ENCODE assay signal across 8 cellular contexts in genomic region chr16:85253127-85253941, GRCh38.
DNase-seq lines count a peak whose midpoint lies in the region; ATAC-seq, FAIRE-seq and TF ChIP-seq lines count a peak whose summit lies in the region.

No MANE protein-coding gene starts in this region.

- CTCF ChIA-PET in RWPE1 (lab: Yijun Ruan, JAX), result interaction anchor here (0.5 to 2.0 kb wide), 18 partner anchors 9 to 451 kb away, joined by 3 to 8 read pairs (median 4); partner anchors contain the start of gene CIBAR2

- TF ChIP-seq POLR2A in H54 (IDR thresholded peaks at IDR 0.05; ENCODE audit: low read depth, low read length), result no peak

- peaks cover under 1% of the 10 kb centered on the region for H3K4me1 ChIP-seq in cardiac muscle cell (ENCODE audit: low read depth)

- H3K4me3 ChIP-seq in cardiac muscle cell, result no peak overlapping the region

- no peaks in the 10 kb centered on the region for H3K9me3 ChIP-seq in cardiac muscle cell (ENCODE audit: low read depth)

- no peak for FAIRE-seq in H54 (lab: Jason Lieb, UNC)

- ATAC-seq in sciatic nerve (peak; percentile 81), GM19035 (IDR thresholded peaks at IDR 0.05; ENCODE audit: unreplicated experiment) (no peak), GM19023 (IDR thresholded peaks at IDR 0.05; ENCODE audit: unreplicated experiment) (no peak)

- POLR2A ChIA-PET in RWPE1 (lab: Yijun Ruan, JAX; ENCODE audit: low non-redundant PET), result no interaction called here

- TF ChIP-seq CTCF in RWPE1 (conservative IDR thresholded peaks at IDR 0.05; ENCODE audit: low read depth) (peak; percentile 89), cardiac muscle cell (IDR thresholded peaks at IDR 0.05; ENCODE audit: low read depth, low read length) (peak; percentile 94)

- H3K27ac ChIP-seq in RWPE1, result no peak overlapping the region
- H3K27ac ChIP-seq in cardiac muscle cell, result no peak overlapping the region

- no peaks in the 10 kb centered on the region for H3K27me3 ChIP-seq in cardiac muscle cell

- no peaks in the 10 kb centered on the region for H3K36me3 ChIP-seq in cardiac muscle cell

- intact Hi-C loops in sciatic nerve (cut with DNase I), result no loop called here

- DNase-seq in CD1c-positive myeloid dendritic cell (ENCODE audit: extremely low spot score), result peak; percentile 56
- peak; percentile 85 for DNase-seq in H54 (ENCODE audit: insufficient read length, low spot score)
- peak; percentile 47 for DNase-seq in RWPE1 (ENCODE audit: low spot score)
- peak; percentile 19 to 60 (median 54) for DNase-seq in activated naive CD4-positive, alpha-beta T cell (lab: John Stamatoyannopoulos, UW)
- DNase-seq in cardiac muscle cell (ENCODE audit: low read depth in 1 of 2, low spot score in 1 of 2), result peak; percentile 46 to 65
- peak; percentile 82 for DNase-seq in sciatic nerve (ENCODE audit: low spot score)
